Comparison of ENCODE assay signal across 8 cellular contexts in genomic region chr19:11377237-11377636, GRCh38. TPM values are rescaled to one million over a fixed set of nuclear protein-coding genes. Genes with fewer than 3 reads are reported as not detected.
DNase-seq lines count a peak whose midpoint lies in the region; ATAC-seq and TF ChIP-seq lines count a peak whose summit lies in the region.

No MANE protein-coding gene starts in this region.

- H4K12ac ChIP-seq in trophoblast cell (ENCODE audit: low read depth, low read length) = no peak overlapping the region

- H3K18ac ChIP-seq in trophoblast cell (ENCODE audit: low read length) = no peak overlapping the region

- H4K8ac ChIP-seq in trophoblast cell (ENCODE audit: low read depth, low read length) = peak overlapping the region; percentile 2

- no peak overlapping the region for H2BK12ac ChIP-seq in trophoblast cell (ENCODE audit: low read length)

- H2AFZ ChIP-seq in PC-9 (no peak overlapping the region), trophoblast cell (ENCODE audit: insufficient read depth, low read length, poor library complexity) (no peak overlapping the region)

- ATAC-seq in HG03025 (IDR thresholded peaks at IDR 0.05; ENCODE audit: low FRiP score, unreplicated experiment) (no peak), HG03095 (IDR thresholded peaks at IDR 0.05; ENCODE audit: unreplicated experiment) (no peak)

- H3K4ac ChIP-seq in trophoblast cell (ENCODE audit: low read depth, low read length) = no peak overlapping the region

- H3K79me1 ChIP-seq in trophoblast cell (ENCODE audit: low read length) = peaks cover 7% of the 10 kb centered on the region

- H3F3A ChIP-seq in PC-9 (ENCODE audit: insufficient read depth, low read depth) = peaks cover 50% of the 10 kb centered on the region

- H3K9me3 ChIP-seq in PC-9 (ENCODE audit: insufficient read depth, low read depth) (no peaks in the 10 kb centered on the region), trophoblast cell (ENCODE audit: insufficient read depth, low read depth, low read length) (peaks cover 2% of the 10 kb centered on the region)

- H3K9me2 ChIP-seq in PC-9 (ENCODE audit: insufficient read depth) = no peaks in the 10 kb centered on the region

- H2BK120ac ChIP-seq in trophoblast cell (ENCODE audit: insufficient read depth, low read length, poor library complexity) = no peak overlapping the region

- no peaks in the 10 kb centered on the region for H3K36me3 ChIP-seq in PC-9 (ENCODE audit: low read depth)
- H3K36me3 ChIP-seq in trophoblast cell (ENCODE audit: control insufficient read depth in 1 of 2, insufficient read depth in 2 of 2, low read length in 2 of 2) = no peaks in the 10 kb centered on the region

- H3K27ac ChIP-seq in PC-9 (no peak overlapping the region; the same call in 1 of the 2 replicates), trophoblast cell (ENCODE audit: low read depth, low read length) (no peak overlapping the region)

- TF ChIP-seq CTCF in PC-9 (conservative IDR thresholded peaks at IDR 0.05) = no peak
- no peak for TF ChIP-seq CTCF in chondrocyte (IDR thresholded peaks at IDR 0.05)

- peak overlapping the region; percentile 93 for H3K27ac Mint-ChIP-seq in chondrocyte (ENCODE audit: unreplicated experiment)

- H4K91ac ChIP-seq in trophoblast cell (ENCODE audit: low read depth, low read length) = no peak overlapping the region

- no peak overlapping the region for H3K9ac ChIP-seq in trophoblast cell (ENCODE audit: low read length)

- H3K23ac ChIP-seq in trophoblast cell (ENCODE audit: low read length) = no peak overlapping the region

- H3K4me2 ChIP-seq in PC-9 (peak overlapping the region; percentile 90), trophoblast cell (ENCODE audit: low read length) (no peak overlapping the region)

- no peaks in the 10 kb centered on the region for H3K36me3 Mint-ChIP-seq in chondrocyte (ENCODE audit: low read depth)

- H3K4me1 ChIP-seq in PC-9 (replicated peaks; ENCODE audit: insufficient read depth) (peaks cover 55% of the 10 kb centered on the region), trophoblast cell (ENCODE audit: control insufficient read depth in 1 of 2, insufficient read depth in 2 of 2, low read length in 2 of 2) (peaks cover 16 to 19% of the 10 kb centered on the region in 2 experiments)

- H3K27me3 Mint-ChIP-seq in chondrocyte (ENCODE audit: low read depth) = peaks cover 7% of the 10 kb centered on the region

- H2BK5ac ChIP-seq in trophoblast cell (ENCODE audit: low read depth, low read length, poor library complexity) = no peak overlapping the region

- H3K79me2 ChIP-seq in PC-9 (ENCODE audit: low read depth) (peaks cover 22% of the 10 kb centered on the region), trophoblast cell (ENCODE audit: control insufficient read depth, insufficient read depth, low read length, poor library complexity) (peaks cover 5% of the 10 kb centered on the region)

- DNase-seq in NCI-H82 (lab: John Stamatoyannopoulos, UW) (peak; percentile 10), NCI-H82 treated with DMSO at 0.1 percent for 48 hours (lab: John Stamatoyannopoulos, UW; ENCODE audit: unreplicated experiment) (no peak), PC-9 (peak; percentile 14 to 69), chondrocyte (ENCODE audit: low spot score) (no peak), trophoblast cell (peak in 1 of 2 donors; percentile 33), NCI-H748 (lab: John Stamatoyannopoulos, UW; ENCODE audit: unreplicated experiment) (no peak)

- CTCF ChIA-PET in PC-9 (lab: Charles Lee) = interaction anchor here (1.8 kb wide), 1 partner anchor 83 kb away, joined by 6 read pairs; no protein-coding TSS in a partner anchor

- POLR2A ChIA-PET in PC-9 (lab: Charles Lee; ENCODE audit: unreplicated experiment) = interaction anchor here (0.6 to 0.7 kb wide), 4 partner anchors 33 to 368 kb away, joined by 3 to 6 read pairs (median 4); no protein-coding TSS in a partner anchor

- H4K20me1 ChIP-seq in PC-9 (ENCODE audit: insufficient read depth) = no peaks in the 10 kb centered on the region

- H3K4me1 Mint-ChIP-seq in chondrocyte (ENCODE audit: low read depth) = peaks cover 50% of the 10 kb centered on the region

- H2AK5ac ChIP-seq in trophoblast cell (ENCODE audit: low read length) = no peak overlapping the region

- intact Hi-C loops in PC-9 (cut with micrococcal nuclease; ENCODE audit: unreplicated experiment) = loop anchor here (5.0 kb wide), 1 partner anchor 45 kb away; no protein-coding TSS in a partner anchor

- H3K27me3 ChIP-seq in PC-9 (ENCODE audit: insufficient read depth, low read depth) (no peaks in the 10 kb centered on the region), trophoblast cell (ENCODE audit: insufficient read depth, low read length) (no peaks in the 10 kb centered on the region)

- BruUV-seq in PC-9 (replicated peaks; lab: Mats Ljungman, UMichigan) = no TSS peak

- H3K4me3 ChIP-seq in PC-9 (0 out of 2 replicates have a peak overlapping the region, but pooled peaks have one; percentile 9), trophoblast cell (ENCODE audit: low read depth, low read length) (no peak overlapping the region)

- H3K4me3 Mint-ChIP-seq in chondrocyte (ENCODE audit: unreplicated experiment) = no peak overlapping the region

- H3K14ac ChIP-seq in trophoblast cell (ENCODE audit: low read length) = no peak overlapping the region

- no peaks in the 10 kb centered on the region for H3K9me3 Mint-ChIP-seq in chondrocyte (ENCODE audit: low read depth)

RNA-seq across cellular contexts. Expression of gene SWSAP1, which starts 2.8 kb away (rescaled TPM):
- total RNA-seq in PC-9 (2021) (4.6 and 4.8 TPM in 2 replicates), chondrocyte (1.1 to 1.5 TPM (median 1.4 TPM) in 3 replicates)
- polyA plus RNA-seq in trophoblast cell (2013) = 3.2 and 3.6 TPM in 2 replicates

RNA-seq across cellular contexts. Expression of gene EPOR, which starts 6.9 kb away (rescaled TPM):
- total RNA-seq in PC-9 (2021) (7.3 and 10.0 TPM in 2 replicates), chondrocyte (1.4 to 2.8 TPM (median 2.6 TPM) in 3 replicates)
- 5.1 and 5.2 TPM in 2 replicates for polyA plus RNA-seq in trophoblast cell (2013)

RNA-seq across cellular contexts. Expression of gene PLPPR2, which starts 22.0 kb away (rescaled TPM):
- 25.2 and 30.4 TPM in 2 replicates for total RNA-seq in PC-9 (2021)
- total RNA-seq in chondrocyte = 67.6 to 74.7 TPM (median 72.3 TPM) in 3 replicates
- 3.7 and 3.9 TPM in 2 replicates for polyA plus RNA-seq in trophoblast cell (2013)

RNA-seq across cellular contexts. Expression of gene CCDC159, which starts 30.9 kb away (rescaled TPM):
- total RNA-seq in PC-9 (2021) (9.4 and 13.7 TPM in 2 replicates), chondrocyte (19.8 to 22.4 TPM (median 20.5 TPM) in 3 replicates)
- 8.3 and 9.9 TPM in 2 replicates for polyA plus RNA-seq in trophoblast cell (2013)

RNA-seq across cellular contexts. Expression of gene TMEM205, which starts 31.2 kb away (rescaled TPM):
- total RNA-seq in PC-9 (2021) = 80.3 and 90.6 TPM in 2 replicates
- total RNA-seq in chondrocyte = 35.4 to 49.4 TPM (median 39.2 TPM) in 3 replicates
- polyA plus RNA-seq in trophoblast cell (2013) = 42.9 and 43.7 TPM in 2 replicates

Comparison
In these comparisons a context has a peak if more than half of its experiments do, and no peak if none do; other contexts are left out.
1. DNase-seq: peak in NCI-H82 (single experiment) and PC-9 (2 of 2); none in NCI-H82 treated with DMSO at 0.1 percent for 48 hours (single experiment), chondrocyte (single experiment) and NCI-H748 (single experiment).